11 cellular contexts compared by ENCODE assay signal in genomic region chr16:48607056-48607825, GRCh38. TPM values are rescaled to one million over a fixed set of nuclear protein-coding genes. Genes with fewer than 3 reads are reported as not detected.
DNase-seq lines count a peak whose midpoint lies in the region; ATAC-seq and TF ChIP-seq lines count a peak whose summit lies in the region.
"Had no signal": no experiment of that assay in that cellular context is flagged by ENCODE, and none has a peak within 500 bp of the region (broad histone marks: within the 10 kb centered on the region; RNA-seq: fewer than 3 reads in every experiment).

No MANE protein-coding gene starts in this region.

- no peak for ATAC-seq in activated T-cell treated with anti-CD3 and anti-CD28 coated beads, Interleukin-2, amount 50 U/mL, for 72 hours (replicated peaks in 1 of 2)
- no peak for ATAC-seq in GM19452 (IDR thresholded peaks at IDR 0.05; ENCODE audit: unreplicated experiment)

- 41 to 46% methylated on average over 7 of the region's 7 CpGs for WGBS in lower leg skin, 2 donors
- 45 to 52% methylated on average over 7 of the region's 7 CpGs for WGBS in thyroid gland, 2 donors

- no peaks in the 10 kb centered on the region for H3K36me3 ChIP-seq in thyroid gland

- TF ChIP-seq CTCF in lower leg skin (IDR thresholded peaks at IDR 0.05) (no peak), thyroid gland (IDR thresholded peaks at IDR 0.05) (no peak)

- no peaks in the 10 kb centered on the region for H3K27me3 ChIP-seq in thyroid gland
- H3K27me3 ChIP-seq: BE2C had no signal

- H3K9me3 ChIP-seq in thyroid gland = no peaks in the 10 kb centered on the region
- H3K9me3 ChIP-seq: BE2C had no signal

- H3K4me1 Mint-ChIP-seq in activated T-cell treated with anti-CD3 and anti-CD28 coated beads, Interleukin-2, amount 50 U/mL, for 24 hours (ENCODE audit: low read depth) = peaks cover 37% of the 10 kb centered on the region
- H3K4me1 Mint-ChIP-seq in activated T-cell treated with anti-CD3 and anti-CD28 coated beads, Interleukin-2, amount 50 U/mL, for 72 hours (ENCODE audit: low read depth) = peaks cover 45% of the 10 kb centered on the region

- intact Hi-C loops in lower leg skin (cut with DNase I; ENCODE audit: low total_unique reads) = no loop called here
- intact Hi-C loops in thyroid gland (cut with DNase I) = no loop called here

- H3K36me3 Mint-ChIP-seq in activated T-cell treated with anti-CD3 and anti-CD28 coated beads, Interleukin-2, amount 50 U/mL, for 24 hours (ENCODE audit: low read depth) = peaks cover 19% of the 10 kb centered on the region
- H3K36me3 Mint-ChIP-seq in activated T-cell treated with anti-CD3 and anti-CD28 coated beads, Interleukin-2, amount 50 U/mL, for 72 hours (ENCODE audit: insufficient read depth in 2 of 2) = peaks cover 3 to 8% of the 10 kb centered on the region in 2 donors

- in situ Hi-C loops in T47D (cut with HindIII; ENCODE audit: low pct_unique_long_range_greater_than_20kb, low sequenced_read_pairs) = no loop called here

- no peak overlapping the region for H3K4me3 Mint-ChIP-seq in activated T-cell treated with anti-CD3 and anti-CD28 coated beads, Interleukin-2, amount 50 U/mL, for 24 hours
- H3K4me3 Mint-ChIP-seq in activated T-cell treated with anti-CD3 and anti-CD28 coated beads, Interleukin-2, amount 50 U/mL, for 72 hours = no peak overlapping the region

- H3K27me3 Mint-ChIP-seq in activated T-cell treated with anti-CD3 and anti-CD28 coated beads, Interleukin-2, amount 50 U/mL, for 24 hours = no peaks in the 10 kb centered on the region
- H3K27me3 Mint-ChIP-seq in activated T-cell treated with anti-CD3 and anti-CD28 coated beads, Interleukin-2, amount 50 U/mL, for 72 hours (ENCODE audit: low read depth) = no peaks in the 10 kb centered on the region

- DNase-seq in activated T-cell treated with anti-CD3 and anti-CD28 coated beads, Interleukin-2, amount 50 U/mL, for 24 hours = peak; percentile 42
- DNase-seq in activated T-cell treated with anti-CD3 and anti-CD28 coated beads, Interleukin-2, amount 50 U/mL, for 72 hours = no peak
- DNase-seq in T47D (ENCODE audit: low read depth in 1 of 2, low spot score in 1 of 2) = peak; percentile 53 to 68
- DNase-seq in lower leg skin (ENCODE audit: low spot score in 2 of 2) = peak; percentile 63 to 82
- peak; percentile 62 to 65 for DNase-seq in thyroid gland
- no peak for DNase-seq in NCI-H1417 treated with DMSO at 0.1 percent for 48 hours (lab: John Stamatoyannopoulos, UW)
- no peak for DNase-seq in NAMALWA (ENCODE audit: low spot score)
- DNase-seq: aorta, BE2C, NCI-H2029 treated with DMSO at 0.1 percent for 48 hours had no signal

- TF ChIP-seq POLR2A in lower leg skin (IDR thresholded peaks at IDR 0.05) = no peak
- no peak for TF ChIP-seq POLR2A in thyroid gland (IDR thresholded peaks at IDR 0.05)

- no peak overlapping the region for H3K27ac Mint-ChIP-seq in activated T-cell treated with anti-CD3 and anti-CD28 coated beads, Interleukin-2, amount 50 U/mL, for 24 hours
- H3K27ac Mint-ChIP-seq in activated T-cell treated with anti-CD3 and anti-CD28 coated beads, Interleukin-2, amount 50 U/mL, for 72 hours = no peak overlapping the region

- peaks cover 52 to 64% of the 10 kb centered on the region in 2 donors for H3K4me1 ChIP-seq in thyroid gland
- H3K4me1 ChIP-seq: BE2C had no signal

- H3K9me3 Mint-ChIP-seq in activated T-cell treated with anti-CD3 and anti-CD28 coated beads, Interleukin-2, amount 50 U/mL, for 24 hours = peaks cover 3% of the 10 kb centered on the region
- peaks cover 0 to 1% of the 10 kb centered on the region in 2 donors for H3K9me3 Mint-ChIP-seq in activated T-cell treated with anti-CD3 and anti-CD28 coated beads, Interleukin-2, amount 50 U/mL, for 72 hours

- H3K4me3 ChIP-seq in lower leg skin (ENCODE audit: low read depth, poor library complexity, severe bottlenecking) (no peak overlapping the region), thyroid gland (replicated peaks in 1 of 3) (no peak overlapping the region)

- H3K27ac ChIP-seq in thyroid gland = peak overlapping the region in 2 of 3 donors; percentile 45 to 85

RNA-seq across cellular contexts. Expression of gene N4BP1, which starts 2.7 kb away (rescaled TPM):
- total RNA-seq in activated T-cell treated with anti-CD3 and anti-CD28 coated beads, Interleukin-2, amount 50 U/mL, for 72 hours = 10 to 100 TPM; 59.0 to 60.7 TPM
- total RNA-seq in lower leg skin (100 to 1,000 TPM in 1 of 4 donors, 10 to 100 TPM in 3; 37.6 to 129 (median 66.1) TPM), thyroid gland (10 to 100 TPM; 26.1 to 47.0 (median 36.3) TPM)

Comparison
In these comparisons a context has a peak if more than half of its experiments do, and no peak if none do; other contexts are left out.
1. DNase-seq: peak in activated T-cell treated with anti-CD3 and anti-CD28 coated beads, Interleukin-2, amount 50 U/mL, for 24 hours (single experiment), T47D (2 of 2), lower leg skin (2 of 2) and thyroid gland (2 of 2); none in activated T-cell treated with anti-CD3 and anti-CD28 coated beads, Interleukin-2, amount 50 U/mL, for 72 hours (0 of 2), NCI-H1417 treated with DMSO at 0.1 percent for 48 hours (single experiment) and NAMALWA (single experiment).